In genomic region chr5:172660974-172661373, GRCh38 we compare ENCODE assay signal across 15 cellular contexts. TPM values are rescaled to one million over a fixed set of nuclear protein-coding genes. Genes with fewer than 3 reads are reported as not detected.
DNase-seq lines count a peak whose midpoint lies in the region; TF ChIP-seq lines count a peak whose summit lies in the region.
"Had no signal": no experiment of that assay in that cellular context is flagged by ENCODE, and none has a peak within 500 bp of the region (broad histone marks: within the 10 kb centered on the region; RNA-seq: fewer than 3 reads in every experiment).

No MANE protein-coding gene starts in this region.

- peaks cover 0 to 46% (median 18%) of the 10 kb centered on the region in 6 donors for H3K4me1 ChIP-seq in spleen
- H3K4me1 ChIP-seq in CD8-positive, alpha-beta memory T cell (ENCODE audit: insufficient read depth, low read length) = no peaks in the 10 kb centered on the region
- no peaks in the 10 kb centered on the region for H3K4me1 ChIP-seq in mesendoderm (ENCODE audit: control insufficient read depth, low read depth, low read length)

- H3K9me3 Mint-ChIP-seq in HFFc6 (no peaks in the 10 kb centered on the region; the same call in 1 of the 2 replicates), mesothelial cell of epicardium (peaks cover 2% of the 10 kb centered on the region)
- peaks cover 3 to 12% (median 9%) of the 10 kb centered on the region in 5 donors for H3K9me3 Mint-ChIP-seq in CD8-positive, alpha-beta memory T cell

- peak overlapping the region; percentile 90 for H3K27ac ChIP-seq in cingulate gyrus (ENCODE audit: low read depth, low read length)
- peak overlapping the region in 4 of 8 donors; percentile 33 to 61 (median 43) for H3K27ac ChIP-seq in spleen
- H3K27ac ChIP-seq in CD8-positive, alpha-beta memory T cell (ENCODE audit: low read depth, low read length) = no peak overlapping the region
- no peak overlapping the region for H3K27ac ChIP-seq in mesendoderm (ENCODE audit: low read depth, low read length)

- H3K4me3 Mint-ChIP-seq in HFFc6 = no peak overlapping the region
- H3K4me3 Mint-ChIP-seq in mesothelial cell of epicardium = no peak overlapping the region
- H3K4me3 Mint-ChIP-seq in CD8-positive, alpha-beta memory T cell = no peak overlapping the region
- H3K4me3 Mint-ChIP-seq: activated naive CD8-positive, alpha-beta T cell treated with anti-CD3 and anti-CD28 coated beads, Interleukin-2, amount 10 ng/mL, durations not matched to agents 7 days and 5 days; naive thymus-derived CD8-positive, alpha-beta T cell had no signal

- no peak for TF ChIP-seq POLR2A in spleen (IDR thresholded peaks at IDR 0.05)

- H3K36me3 ChIP-seq in spleen (no peaks in the 10 kb centered on the region), mesendoderm (ENCODE audit: control insufficient read depth, insufficient read depth, low read length) (no peaks in the 10 kb centered on the region)
- H3K36me3 ChIP-seq in CD8-positive, alpha-beta memory T cell (ENCODE audit: insufficient read depth, low read length) = no peaks in the 10 kb centered on the region

- H3K36me3 Mint-ChIP-seq in HFFc6 (ENCODE audit: low read depth) (peaks cover under 1% of the 10 kb centered on the region; the same call in 1 of the 2 replicates), mesothelial cell of epicardium (peaks cover 1% of the 10 kb centered on the region)
- H3K36me3 Mint-ChIP-seq in CD8-positive, alpha-beta memory T cell = peaks cover 0 to 4% (median 0%) of the 10 kb centered on the region in 3 donors
- H3K36me3 Mint-ChIP-seq: activated naive CD8-positive, alpha-beta T cell treated with anti-CD3 and anti-CD28 coated beads, Interleukin-2, amount 10 ng/mL, durations not matched to agents 7 days and 5 days had no signal

- peaks cover 0 to 13% (median 10%) of the 10 kb centered on the region in 8 donors for H3K9me3 ChIP-seq in spleen
- H3K9me3 ChIP-seq in CD8-positive, alpha-beta memory T cell (ENCODE audit: low read length) = no peaks in the 10 kb centered on the region

- peaks cover 1% of the 10 kb centered on the region; the same call in 1 of the 2 replicates for H3K27me3 Mint-ChIP-seq in HFFc6 (ENCODE audit: insufficient read depth)
- H3K27me3 Mint-ChIP-seq in mesothelial cell of epicardium (ENCODE audit: low read depth) = no peaks in the 10 kb centered on the region
- H3K27me3 Mint-ChIP-seq in CD8-positive, alpha-beta memory T cell = peaks cover 8 to 14% of the 10 kb centered on the region in 2 donors

- no peaks in the 10 kb centered on the region for H3K79me1 ChIP-seq in mesendoderm (ENCODE audit: low read length)

- peaks cover 29% of the 10 kb centered on the region for H3K4me1 Mint-ChIP-seq in HFFc6 (ENCODE audit: low read depth)
- H3K4me1 Mint-ChIP-seq in mesothelial cell of epicardium = peaks cover 42% of the 10 kb centered on the region
- no peaks in the 10 kb centered on the region for H3K4me1 Mint-ChIP-seq in CD8-positive, alpha-beta memory T cell
- H3K4me1 Mint-ChIP-seq: activated naive CD8-positive, alpha-beta T cell treated with anti-CD3 and anti-CD28 coated beads, Interleukin-2, amount 10 ng/mL, durations not matched to agents 7 days and 5 days; naive thymus-derived CD8-positive, alpha-beta T cell had no signal

- no peak overlapping the region for H3K23ac ChIP-seq in mesendoderm (ENCODE audit: low read length)

- no peak overlapping the region for H2BK120ac ChIP-seq in mesendoderm (ENCODE audit: low read depth, low read length)

- no peak overlapping the region for H3K4ac ChIP-seq in mesendoderm (ENCODE audit: low read depth, low read length)

- H3K18ac ChIP-seq in mesendoderm (ENCODE audit: low read length) = no peak overlapping the region

- CTCF ChIA-PET in CD8-positive, alpha-beta memory T cell (lab: Charles Lee) = no interaction called here

- no peak overlapping the region for H2AK5ac ChIP-seq in mesendoderm (ENCODE audit: low read length)

- H3K9ac ChIP-seq in mesendoderm (ENCODE audit: low read length) = no peak overlapping the region

- H3K79me2 ChIP-seq in mesendoderm (ENCODE audit: control insufficient read depth, insufficient read depth, low read length) = no peaks in the 10 kb centered on the region

- POLR2A ChIA-PET in CD8-positive, alpha-beta memory T cell (lab: Charles Lee) = no interaction called here

- H4K5ac ChIP-seq in mesendoderm (ENCODE audit: low read length) = no peak overlapping the region

- no peak for TF ChIP-seq CTCF in HFFc6 (IDR thresholded peaks at IDR 0.05)
- TF ChIP-seq CTCF in mesothelial cell of epicardium (IDR thresholded peaks at IDR 0.05; ENCODE audit: unreplicated experiment) = no peak
- TF ChIP-seq CTCF in spleen (IDR thresholded peaks at IDR 0.05 in 8 of 11, conservative IDR thresholded peaks at IDR 0.05 in 3 of 11) = no peak

- intact Hi-C loops in spleen (cut with DNase I; ENCODE audit: low total_unique reads) = no loop called here

- 87 to 96% (median 91%) methylated on average over 3 of the region's 3 CpGs for WGBS in spleen, 5 donors
- WGBS in mesendoderm (ENCODE audit: extremely low coverage, insufficient coverage, low lambda C conversion rate) = no CpG with 5 or more reads among the region's 3 CpGs

- no peak overlapping the region for H3K4me3 ChIP-seq in spleen
- no peak overlapping the region for H3K4me3 ChIP-seq in CD8-positive, alpha-beta memory T cell (ENCODE audit: low read length)
- H3K4me3 ChIP-seq in mesendoderm (ENCODE audit: low read length) = no peak overlapping the region

- no peak overlapping the region for H2BK15ac ChIP-seq in mesendoderm (replicated peaks; ENCODE audit: low read depth)

- H3K27ac Mint-ChIP-seq in HFFc6 (peak overlapping the region; percentile 98), mesothelial cell of epicardium (peak overlapping the region; percentile 98)
- no peak overlapping the region for H3K27ac Mint-ChIP-seq in CD8-positive, alpha-beta memory T cell
- H3K27ac Mint-ChIP-seq: activated naive CD8-positive, alpha-beta T cell treated with anti-CD3 and anti-CD28 coated beads, Interleukin-2, amount 10 ng/mL, durations not matched to agents 7 days and 5 days; naive thymus-derived CD8-positive, alpha-beta T cell had no signal

- H2BK5ac ChIP-seq in mesendoderm (ENCODE audit: low read length) = no peak overlapping the region

- DNase-seq in HFFc6 = no peak
- DNase-seq in mesothelial cell of epicardium (ENCODE audit: low spot score in 2 of 2, unreplicated experiment in 2 of 2) = no peak
- DNase-seq in spleen = peak; percentile 17
- no peak for DNase-seq in CD8-positive, alpha-beta memory T cell
- no peak for DNase-seq in putamen (ENCODE audit: low spot score)
- DNase-seq in mesendoderm = no peak
- DNase-seq in stimulated activated CD4-positive, alpha-beta T cell treated with anti-CD3 and anti-CD28 coated beads, Interleukin-2, amount 100 ng/mL, for 24 hours = no peak
- DNase-seq: activated CD4-positive, CD25-positive, alpha-beta regulatory T cell; activated CD8-positive, alpha-beta memory T cell treated with anti-CD3 and anti-CD28 coated beads, Interleukin-2, amount 50 U/mL, for 48 hours; activated naive CD8-positive, alpha-beta T cell treated with anti-CD3 and anti-CD28 coated beads, Interleukin-2, amount 10 ng/mL, durations not matched to agents 7 days and 5 days; naive thymus-derived CD8-positive, alpha-beta T cell; NCI-H1048; NCI-H345; stimulated activated CD4-positive, alpha-beta T cell treated with anti-CD3 and anti-CD28 coated beads, Interleukin-15, amount 100 ng/mL, for 24 hours had no signal

- H4K8ac ChIP-seq in mesendoderm (ENCODE audit: low read depth, low read length) = no peak overlapping the region

- H3K4me2 ChIP-seq in mesendoderm (ENCODE audit: low read length) = no peak overlapping the region

- H3K56ac ChIP-seq in mesendoderm (ENCODE audit: low read length) = no peak overlapping the region

- peaks cover 0 to 23% (median 0%) of the 10 kb centered on the region in 7 donors for H3K27me3 ChIP-seq in spleen (replicated peaks in 1 of 7)
- no peaks in the 10 kb centered on the region for H3K27me3 ChIP-seq in CD8-positive, alpha-beta memory T cell (ENCODE audit: insufficient read depth, low read length, poor library complexity, severe bottlenecking)
- no peaks in the 10 kb centered on the region for H3K27me3 ChIP-seq in mesendoderm (ENCODE audit: insufficient read depth, low read length, poor library complexity)

RNA-seq across cellular contexts. Expression of gene NEURL1B, which starts 19.9 kb away (rescaled TPM):
- 1 to 10 TPM; 2.0 to 8.6 (median 7.1) TPM for total RNA-seq in HFFc6 (2021; fragmentation: NEBNext Ultra II Directional; extraction: Animal tissue kit (Norgen Biotek cat#: 25700))
- total RNA-seq in mesothelial cell of epicardium = 10.9 to 11.8 TPM (median 11.7 TPM) in 3 replicates
- 1 to 10 TPM in 6 of 7 donors, under 1 TPM in 1; 0.85 to 2.5 (median 1.6) TPM for total RNA-seq in spleen
- 1 to 10 TPM in 1 of 3 donors, under 1 TPM in 2; 0.26 to 1.0 (median 0.49) TPM for polyA plus RNA-seq in spleen
- total RNA-seq in CD8-positive, alpha-beta memory T cell = under 1 TPM; 0.04 to 0.13 TPM
- not detected for polyA plus RNA-seq in CD8-positive, alpha-beta memory T cell
- polyA plus RNA-seq in mesendoderm (2013, experiment 1 of 2) = 4.4 TPM
- 4.5 TPM for polyA plus RNA-seq in mesendoderm (2013, experiment 2 of 2)

Comparison
In these comparisons a context has a peak if more than half of its experiments do, and no peak if none do; other contexts are left out.
1. H3K27ac Mint-ChIP-seq: peak in HFFc6 (single experiment) and mesothelial cell of epicardium (single experiment); none in CD8-positive, alpha-beta memory T cell (0 of 8).